16 cellular contexts compared by ENCODE assay signal in genomic region chr7:31052504-31052840, GRCh38. TPM values are rescaled to one million over a fixed set of nuclear protein-coding genes. Genes with fewer than 3 reads are reported as not detected.
A peak's percentile ranks its signal among the peaks of the same experiment; 100 is the strongest.
DNase-seq lines count a peak whose midpoint lies in the region; ATAC-seq, FAIRE-seq and TF ChIP-seq lines count a peak whose summit lies in the region.
"Had no signal": no experiment of that assay in that cellular context is flagged by ENCODE, and none has a peak within 500 bp of the region (broad histone marks: within the 10 kb centered on the region; RNA-seq: fewer than 3 reads in every experiment).

No MANE protein-coding gene starts in this region.

- no peak overlapping the region for H3K9ac ChIP-seq in trophoblast cell (ENCODE audit: low read length)
- H3K9ac ChIP-seq: KMS-11 had no signal

- H3K4me1 Mint-ChIP-seq in activated naive CD4-positive, alpha-beta T cell treated with anti-CD3 and anti-CD28 coated beads, Interleukin-2, amount 10 ng/mL, durations not matched to agents 7 days and 5 days = no peaks in the 10 kb centered on the region
- H3K4me1 Mint-ChIP-seq: natural killer cell had no signal

- CTCF ChIA-PET in A549 (lab: Yijun Ruan, JAX) = interaction anchor here (1.4 kb wide), 1 partner anchor 10 kb away, joined by 3 read pairs; no protein-coding TSS in a partner anchor
- CTCF ChIA-PET in activated naive CD4-positive, alpha-beta T cell treated with anti-CD3 and anti-CD28 coated beads, Interleukin-2, amount 10 ng/mL, durations not matched to agents 7 days and 5 days (lab: Charles Lee) = no interaction called here

- no peak overlapping the region for H3K4me3 Mint-ChIP-seq in activated naive CD4-positive, alpha-beta T cell treated with anti-CD3 and anti-CD28 coated beads, Interleukin-2, amount 10 ng/mL, durations not matched to agents 7 days and 5 days
- H3K4me3 Mint-ChIP-seq: activated T-helper 1 cell treated with anti-CD3 and anti-CD28 coated beads, Interleukin-12 subunit alpha, Interleukin-12 subunit beta, Interleukin-2, Interleukin-4 antibody, amounts not matched to agents 30 ng/mL and 10 ng/mL and 1 ng/mL, durations not matched to agents 14 hours and 24 hours and 36 hours; natural killer cell had no signal

- no peak overlapping the region for H4K12ac ChIP-seq in trophoblast cell (ENCODE audit: low read depth, low read length)

- no peak overlapping the region for H3K18ac ChIP-seq in trophoblast cell (ENCODE audit: low read length)

- no peak for TF ChIP-seq POLR2A in A549 (IDR thresholded peaks at IDR 0.05; ENCODE audit: low read length)
- TF ChIP-seq POLR2A in Peyer's patch (IDR thresholded peaks at IDR 0.05) = no peak

- no peak overlapping the region for H3K27ac Mint-ChIP-seq in activated naive CD4-positive, alpha-beta T cell treated with anti-CD3 and anti-CD28 coated beads, Interleukin-2, amount 10 ng/mL, durations not matched to agents 7 days and 5 days
- H3K27ac Mint-ChIP-seq: activated T-helper 1 cell treated with anti-CD3 and anti-CD28 coated beads, Interleukin-12 subunit alpha, Interleukin-12 subunit beta, Interleukin-2, Interleukin-4 antibody, amounts not matched to agents 30 ng/mL and 10 ng/mL and 1 ng/mL, durations not matched to agents 14 hours and 24 hours and 36 hours; natural killer cell had no signal

- H3K27ac ChIP-seq in A549 (peak overlapping the region in 1 of 2 experiments; percentile 27; a peak in 1 of 6 replicates), Peyer's patch (no peak overlapping the region), right cardiac atrium (ENCODE audit: low read length) (no peak overlapping the region), trophoblast cell (ENCODE audit: low read depth, low read length) (no peak overlapping the region)
- H3K27ac ChIP-seq: brain microvascular endothelial cell, KMS-11 had no signal

- peak overlapping the region; percentile 49 for H3K4me3 ChIP-seq in A549
- H3K4me3 ChIP-seq in Peyer's patch = peak overlapping the region; percentile 8 to 43 (median 30)
- H3K4me3 ChIP-seq in right cardiac atrium (ENCODE audit: low read length) = peak overlapping the region; percentile 33
- H3K4me3 ChIP-seq in trophoblast cell (ENCODE audit: low read depth, low read length) = peak overlapping the region; percentile 41

- no peaks in the 10 kb centered on the region for H3K9me3 Mint-ChIP-seq in activated naive CD4-positive, alpha-beta T cell treated with anti-CD3 and anti-CD28 coated beads, Interleukin-2, amount 10 ng/mL, durations not matched to agents 7 days and 5 days
- H3K9me3 Mint-ChIP-seq: activated T-helper 1 cell treated with anti-CD3 and anti-CD28 coated beads, Interleukin-12 subunit alpha, Interleukin-12 subunit beta, Interleukin-2, Interleukin-4 antibody, amounts not matched to agents 30 ng/mL and 10 ng/mL and 1 ng/mL, durations not matched to agents 14 hours and 24 hours and 36 hours; natural killer cell had no signal

- H3K4me2 ChIP-seq in A549 = peak overlapping the region; percentile 93
- peak overlapping the region; percentile 78 for H3K4me2 ChIP-seq in trophoblast cell (ENCODE audit: low read length)
- H3K4me2 ChIP-seq: KMS-11 had no signal

- FAIRE-seq in A549 (lab: Jason Lieb, UNC) = no peak

- no peak for TF ChIP-seq EP300 in A549 (IDR thresholded peaks at IDR 0.05)

- peak in 1 of 2 experiments; percentile 9; a peak in 1 of 6 replicates for ATAC-seq in A549
- ATAC-seq in right cardiac atrium = no peak
- ATAC-seq: esophagus mucosa, natural killer cell had no signal

- peaks cover 7% of the 10 kb centered on the region; the same call in 1 of the 3 replicates for H3K4me1 ChIP-seq in A549
- H3K4me1 ChIP-seq in Peyer's patch = peaks cover 0 to 7% (median 0%) of the 10 kb centered on the region in 4 donors
- no peaks in the 10 kb centered on the region for H3K4me1 ChIP-seq in right cardiac atrium (ENCODE audit: control insufficient read depth, insufficient read depth, low read length)
- peaks cover 5 to 7% of the 10 kb centered on the region in 2 experiments for H3K4me1 ChIP-seq in trophoblast cell (ENCODE audit: control insufficient read depth in 1 of 2, insufficient read depth in 2 of 2, low read length in 2 of 2)

- H2BK120ac ChIP-seq in trophoblast cell (ENCODE audit: insufficient read depth, low read length, poor library complexity) = no peak overlapping the region

- H4K91ac ChIP-seq in trophoblast cell (ENCODE audit: low read depth, low read length) = no peak overlapping the region

- H3K27me3 Mint-ChIP-seq in activated naive CD4-positive, alpha-beta T cell treated with anti-CD3 and anti-CD28 coated beads, Interleukin-2, amount 10 ng/mL, durations not matched to agents 7 days and 5 days = peaks cover 87% of the 10 kb centered on the region

- H2BK5ac ChIP-seq in trophoblast cell (ENCODE audit: low read depth, low read length, poor library complexity) = no peak overlapping the region

- H3K9me3 ChIP-seq in A549 (no peaks in the 10 kb centered on the region), Peyer's patch (no peaks in the 10 kb centered on the region), right cardiac atrium (ENCODE audit: control insufficient read depth, low read length) (no peaks in the 10 kb centered on the region), trophoblast cell (ENCODE audit: insufficient read depth, low read depth, low read length) (peaks cover 5% of the 10 kb centered on the region)

- intact Hi-C loops in right cardiac atrium (cut with DNase I) = no loop called here

- H3K27me3 ChIP-seq in Peyer's patch (peaks cover 0 to 16% of the 10 kb centered on the region in 2 donors), right cardiac atrium (ENCODE audit: control insufficient read depth, insufficient read depth) (no peaks in the 10 kb centered on the region), trophoblast cell (ENCODE audit: insufficient read depth, low read length) (peaks cover 42% of the 10 kb centered on the region)

- H3K14ac ChIP-seq in trophoblast cell (ENCODE audit: low read length) = no peak overlapping the region

- DNase-seq in A549 (ENCODE audit: low read depth in 1 of 2, low spot score in 1 of 2) (no peak), Peyer's patch (no peak), right cardiac atrium (no peak), trophoblast cell (no peak), SW 1271 (lab: John Stamatoyannopoulos, UW) (no peak), cerebellar cortex (ENCODE audit: low spot score) (no peak)
- DNase-seq in activated CD4-positive, CD25-positive, alpha-beta regulatory T cell (lab: John Stamatoyannopoulos, UW) = no peak
- DNase-seq in activated naive CD4-positive, alpha-beta T cell treated with anti-CD3 and anti-CD28 coated beads, Interleukin-2, amount 10 ng/mL, durations not matched to agents 7 days and 5 days = no peak
- DNase-seq: activated CD4-positive, CD25-positive, alpha-beta regulatory T cell treated with anti-CD3 and anti-CD28 coated beads, Interleukin-2, amount 50 U/mL, for 72 hours; brain microvascular endothelial cell; EL; natural killer cell; NCI-H2029 treated with DMSO at 0.1 percent for 48 hours had no signal

- no peaks in the 10 kb centered on the region for H3K79me1 ChIP-seq in trophoblast cell (ENCODE audit: low read length)

- H3K4ac ChIP-seq in trophoblast cell (ENCODE audit: low read depth, low read length) = no peak overlapping the region

- no peak overlapping the region for H2AFZ ChIP-seq in trophoblast cell (ENCODE audit: insufficient read depth, low read length, poor library complexity)

- POLR2A ChIA-PET in A549 (lab: Yijun Ruan, JAX) = no interaction called here

- H3K23ac ChIP-seq in trophoblast cell (ENCODE audit: low read length) = no peak overlapping the region

- no peak for TF ChIP-seq RAD21 in A549 (conservative IDR thresholded peaks at IDR 0.05 in 1 of 2, IDR thresholded peaks at IDR 0.05 in 1 of 2)

- WGBS in A549 (ENCODE audit: missing lambda C conversion rate) = no CpG with 5 or more reads among the region's 47 CpGs
- WGBS in right cardiac atrium = 2% methylated on average over 47 of the region's 47 CpGs
- WGBS in trophoblast cell (ENCODE audit: extremely low coverage, insufficient coverage, insufficient read length) = no CpG with 5 or more reads among the region's 47 CpGs

- H4K8ac ChIP-seq in trophoblast cell (ENCODE audit: low read depth, low read length) = no peak overlapping the region

- H3K36me3 Mint-ChIP-seq in activated naive CD4-positive, alpha-beta T cell treated with anti-CD3 and anti-CD28 coated beads, Interleukin-2, amount 10 ng/mL, durations not matched to agents 7 days and 5 days = no peaks in the 10 kb centered on the region
- H3K36me3 Mint-ChIP-seq: natural killer cell had no signal

- no peaks in the 10 kb centered on the region for H3K36me3 ChIP-seq in Peyer's patch
- no peaks in the 10 kb centered on the region for H3K36me3 ChIP-seq in trophoblast cell (ENCODE audit: control insufficient read depth in 1 of 2, insufficient read depth in 2 of 2, low read length in 2 of 2)
- H3K36me3 ChIP-seq: brain microvascular endothelial cell had no signal

- no peak overlapping the region for H2BK12ac ChIP-seq in trophoblast cell (ENCODE audit: low read length)

- no peak overlapping the region for H2AK5ac ChIP-seq in trophoblast cell (ENCODE audit: low read length)

- TF ChIP-seq CTCF in A549 (IDR thresholded peaks at IDR 0.05) (no peak), Peyer's patch (IDR thresholded peaks at IDR 0.05) (no peak)

- H3K79me2 ChIP-seq in trophoblast cell (ENCODE audit: control insufficient read depth, insufficient read depth, low read length, poor library complexity) = no peaks in the 10 kb centered on the region

TF ChIP-seq in A549, 52 proteins besides CTCF, POLR2A, EP300 and RAD21 (continues in another document):
- TF ChIP-seq SREBF2 (IDR thresholded peaks at IDR 0.05) (no peak), HES2 (IDR thresholded peaks at IDR 0.05) (no peak), CEBPB (IDR thresholded peaks at IDR 0.05) (no peak), MAFK (IDR thresholded peaks at IDR 0.05; ENCODE audit: partially characterized antibody) (no peak), ZSCAN20 (CRISPR knock-in tag; IDR thresholded peaks at IDR 0.05) (no peak), ESRRA (IDR thresholded peaks at IDR 0.05; ENCODE audit: borderline replicate concordance, low read length) (no peak), CBX2 (IDR thresholded peaks at IDR 0.05; ENCODE audit: borderline replicate concordance, low read depth) (no peak)

RNA-seq across cellular contexts. Expression of gene ADCYAP1R1, which starts 0.4 kb away (rescaled TPM):
- polyA plus RNA-seq in A549 (2011; rRNA removed) (0.03 TPM in 1 of 2 replicates, not detected in the other), A549 (2017; fragmentation: RNase III; extraction: RNeasy Plus Mini Kit Qiagen cat#74134 plus additional on column Dnase treatment) (0.01 TPM in 1 of 3 replicates, not detected in the others), right cardiac atrium (0.84 TPM)
- polyA plus RNA-seq in A549 (2012; cell fraction: cytosol; rRNA removed) = 0.03 TPM in 1 of 2 replicates, not detected in the other
- polyA plus RNA-seq in A549 (2012; cell fraction: nucleus; rRNA removed) = 0.01 TPM in 1 of 2 replicates, not detected in the other
- not detected in 2 replicates for polyA minus RNA-seq in A549 (2011; rRNA and poly(A)+ RNA removed)
- total RNA-seq in Peyer's patch (1 to 10 TPM in 1 of 4 donors, under 1 TPM in 3; 0.27 to 1.4 (median 0.59) TPM), right cardiac atrium (1 to 10 TPM; 1.1 to 3.4 (median 1.7) TPM)
- 0.03 TPM in 2 replicates for polyA plus RNA-seq in trophoblast cell (2013)
- total RNA-seq: activated T-helper 1 cell treated with anti-CD3 and anti-CD28 coated beads, Interleukin-12 subunit alpha, Interleukin-12 subunit beta, Interleukin-2, Interleukin-4 antibody, amounts not matched to agents 30 ng/mL and 10 ng/mL and 1 ng/mL, durations not matched to agents 14 hours and 24 hours and 36 hours; natural killer cell had no signal
